ENCODE assay signal across 8 cellular contexts in the genomic region with DNA sequence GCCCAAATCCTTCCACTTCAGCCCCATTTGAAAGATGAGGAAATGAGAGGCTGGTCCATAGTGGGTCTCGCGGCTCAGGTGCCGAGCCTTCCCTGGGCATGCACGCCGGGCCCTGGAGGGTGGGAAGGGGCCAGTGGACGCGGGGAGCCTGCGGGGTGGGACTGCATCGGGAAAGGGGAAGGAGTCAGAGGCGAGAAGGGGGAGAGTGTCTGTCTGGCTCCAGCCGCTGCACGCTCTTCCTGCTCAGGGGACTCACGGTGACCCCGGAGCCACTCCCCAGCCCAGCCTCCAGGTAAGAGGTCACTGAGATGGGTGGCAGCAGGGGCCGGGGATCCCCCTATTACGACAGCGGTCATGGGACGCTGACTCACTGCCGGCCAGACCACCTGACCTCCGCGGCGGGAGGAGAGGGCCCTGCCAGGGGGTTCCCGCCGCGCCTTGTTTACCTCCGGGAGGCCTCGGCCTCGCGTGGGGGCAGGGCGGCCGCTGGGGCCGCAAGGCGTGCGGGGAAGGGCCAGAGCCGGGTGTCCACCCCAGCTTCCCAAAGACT. TPM values are rescaled to one million over a fixed set of nuclear protein-coding genes. Genes with fewer than 3 reads are reported as not detected.
DNase-seq lines count a peak whose midpoint lies in the region; ATAC-seq and TF ChIP-seq lines count a peak whose summit lies in the region.

No MANE protein-coding gene starts in this region.

- H3K4me1 Mint-ChIP-seq in endodermal cell: peaks cover 29% of the 10 kb centered on the region

- peak overlapping the region; percentile 48 for H3K4me3 Mint-ChIP-seq in endodermal cell

- H3K9me3 ChIP-seq in endodermal cell (ENCODE audit: control insufficient read depth, low read length): no peaks in the 10 kb centered on the region

- no peak overlapping the region for H3K9ac ChIP-seq in endodermal cell (ENCODE audit: extremely low read depth, low read length, poor library complexity, severe bottlenecking)

- H3K4me1 ChIP-seq in endodermal cell (ENCODE audit: control insufficient read depth, insufficient read depth, low read length): peaks cover 22% of the 10 kb centered on the region

- ATAC-seq in GM18867 (IDR thresholded peaks at IDR 0.05; ENCODE audit: unreplicated experiment) (peak; percentile 65), HG03066 (IDR thresholded peaks at IDR 0.05; ENCODE audit: low read depth, unreplicated experiment) (peak; percentile 48)

- H3K27ac Mint-ChIP-seq in endodermal cell: peak overlapping the region; percentile 92

- no peaks in the 10 kb centered on the region for H3K9me3 Mint-ChIP-seq in endodermal cell

- H3K27ac ChIP-seq in endodermal cell (ENCODE audit: low read depth, low read length): peak overlapping the region; percentile 25

- H3K36me3 ChIP-seq in endodermal cell (ENCODE audit: control insufficient read depth, insufficient read depth, low read length): peaks cover 20% of the 10 kb centered on the region

- 27 to 34% methylated on average over 13 to 35 of the region's 35 CpGs for WGBS in endodermal cell (ENCODE audit: insufficient coverage in 1 of 2, insufficient read length in 1 of 2), 2 experiments

- peaks cover 28% of the 10 kb centered on the region for H3K36me3 Mint-ChIP-seq in endodermal cell (ENCODE audit: low read depth)

- H3K4me3 ChIP-seq in endodermal cell (ENCODE audit: low read length): no peak overlapping the region

- no peak for TF ChIP-seq CTCF in endodermal cell (conservative IDR thresholded peaks at IDR 0.05)

- H3K27me3 ChIP-seq in endodermal cell (ENCODE audit: control insufficient read depth, insufficient read depth, low read length, poor library complexity, severe bottlenecking): no peaks in the 10 kb centered on the region

- DNase-seq in AG08396 (ENCODE audit: low spot score): peak; percentile 93
- DNase-seq in NCI-H748 treated with DMSO at 0.1 percent for 48 hours (lab: John Stamatoyannopoulos, UW): peak; percentile 61
- DNase-seq in activated CD8-positive, alpha-beta memory T cell treated with anti-CD3 and anti-CD28 coated beads, Interleukin-2, amount 50 U/mL, for 4 hours: peak; percentile 83
- DNase-seq in endodermal cell: peak; percentile 92
- peak; percentile 94 for DNase-seq in midbrain (lab: John Stamatoyannopoulos, UW)
- DNase-seq in stimulated activated CD8-positive, alpha-beta memory T cell treated with anti-CD3 and anti-CD28 coated beads, Interleukin-15, amount 100 ng/mL, for 48 hours (ENCODE audit: low read depth in 2 of 2): peak; percentile 81 to 89

- H3K27me3 Mint-ChIP-seq in endodermal cell (ENCODE audit: insufficient read depth): peaks cover 4% of the 10 kb centered on the region

RNA-seq across cellular contexts. Expression of a gene that starts 1.9 kb away (rescaled TPM):
- total RNA-seq in endodermal cell: 100 to 1,000 TPM; 134 to 172 TPM
- 48.3 TPM for polyA plus RNA-seq in endodermal cell (2013, experiment 1 of 2)
- 43.6 TPM for polyA plus RNA-seq in endodermal cell (2013, experiment 2 of 2)

RNA-seq across cellular contexts. Expression of a gene that starts 12.2 kb away (rescaled TPM):
- 100 to 1,000 TPM; 165 to 177 TPM for total RNA-seq in endodermal cell
- 75.1 TPM for polyA plus RNA-seq in endodermal cell (2013, experiment 1 of 2)
- polyA plus RNA-seq in endodermal cell (2013, experiment 2 of 2): 66.4 TPM

RNA-seq across cellular contexts. Expression of a gene that starts 25.0 kb away (rescaled TPM):
- 1 to 10 TPM; 5.7 to 6.3 TPM for total RNA-seq in endodermal cell
- polyA plus RNA-seq in endodermal cell (2013, experiment 1 of 2): 1.4 TPM
- polyA plus RNA-seq in endodermal cell (2013, experiment 2 of 2): 1.6 TPM

RNA-seq across cellular contexts. Expression of a gene that starts 39.8 kb away (rescaled TPM):
- 10 to 100 TPM; 45.8 to 55.3 TPM for total RNA-seq in endodermal cell
- 34.7 TPM for polyA plus RNA-seq in endodermal cell (2013, experiment 1 of 2)
- 32.0 TPM for polyA plus RNA-seq in endodermal cell (2013, experiment 2 of 2)
